10 cellular contexts compared by ENCODE assay signal in the genomic region with DNA sequence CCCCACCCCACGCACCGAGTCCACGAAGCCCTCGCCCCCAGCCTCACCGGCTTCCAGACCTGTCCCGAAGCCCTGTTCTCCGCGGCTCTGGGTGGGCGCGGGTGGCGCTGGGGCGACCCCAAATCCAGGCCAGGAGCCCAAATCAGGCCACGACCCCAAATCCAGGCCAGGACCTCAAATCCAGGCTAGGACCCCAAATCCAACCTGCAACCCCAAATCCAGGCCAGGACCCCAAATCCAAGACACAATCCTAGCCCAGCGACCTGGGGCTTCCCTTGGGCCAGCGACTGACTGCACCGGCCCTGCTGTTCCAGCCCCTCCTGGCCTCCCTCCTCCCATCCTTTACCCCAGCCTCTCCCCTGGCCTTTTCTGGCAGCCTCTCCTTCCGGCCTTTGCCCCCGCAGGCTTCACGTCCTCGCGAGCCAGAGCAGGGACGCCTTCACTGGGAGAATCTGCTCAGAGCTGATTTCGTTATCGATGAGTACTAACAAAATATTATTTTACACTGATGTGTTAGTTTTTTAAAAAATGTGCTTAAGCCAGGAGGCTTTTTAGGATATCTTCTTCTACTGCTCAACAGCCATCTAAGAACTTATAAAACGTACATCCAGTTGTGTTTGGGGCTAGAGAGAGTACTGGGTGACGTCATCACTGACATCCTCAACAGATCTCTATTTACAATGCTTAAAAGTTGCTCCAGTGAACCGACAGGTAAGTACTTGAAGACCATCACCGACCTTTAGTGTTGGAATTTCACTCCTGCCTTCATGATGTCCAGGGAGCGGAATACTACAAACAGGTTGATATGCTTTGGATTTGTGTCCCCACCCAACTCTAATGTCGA. TPM values are rescaled to one million over a fixed set of nuclear protein-coding genes. Genes with fewer than 3 reads are reported as not detected.
A peak's percentile ranks its signal among the peaks of the same experiment; 100 is the strongest.
DNase-seq lines count a peak whose midpoint lies in the region; ATAC-seq, FAIRE-seq and TF ChIP-seq lines count a peak whose summit lies in the region.
"Had no signal": no experiment of that assay in that cellular context is flagged by ENCODE, and none has a peak within 500 bp of the region (broad histone marks: within the 10 kb centered on the region; RNA-seq: fewer than 3 reads in every experiment).

No MANE protein-coding gene starts in this region.

- no peaks in the 10 kb centered on the region for H4K20me1 ChIP-seq in endothelial cell of umbilical vein (replicated peaks; ENCODE audit: control insufficient read depth, extremely low read depth, insufficient read depth, low read length)

- H3K27me3 Mint-ChIP-seq in nephron (ENCODE audit: low read depth) = peaks cover 68% of the 10 kb centered on the region
- H3K27me3 Mint-ChIP-seq in stimulated activated naive B cell treated with anti-CD40 and anti-IgM and Interleukin-4, amounts not matched to agents 10 μg/mL and 1 μg/mL and 100 μg/mL, for 72 hours = peaks cover 50 to 77% of the 10 kb centered on the region in 2 donors

- TF ChIP-seq CTCF in left ventricle myocardium inferior (IDR thresholded peaks at IDR 0.05; ENCODE audit: borderline replicate concordance) (no peak), endothelial cell of umbilical vein (IDR thresholded peaks at IDR 0.05; ENCODE audit: extremely low read depth in 1 of 2, insufficient read depth in 1 of 2, low read depth in 1 of 2, low read length in 2 of 2) (no peak), nephron (IDR thresholded peaks at IDR 0.05; ENCODE audit: unreplicated experiment in 3 of 3) (no peak), GM20000 (IDR thresholded peaks at IDR 0.05; ENCODE audit: extremely low read depth, missing control alignments) (no peak)

- H3K9me3 ChIP-seq in left ventricle myocardium inferior (replicated peaks) (no peaks in the 10 kb centered on the region), endothelial cell of umbilical vein (replicated peaks; ENCODE audit: control insufficient read depth, insufficient read depth, low read length) (no peaks in the 10 kb centered on the region)

- H3K4me3 ChIP-seq in left ventricle myocardium inferior = peak overlapping the region; percentile 63
- H3K4me3 ChIP-seq in endothelial cell of umbilical vein (replicated peaks in 1 of 3; ENCODE audit: insufficient read depth in 1 of 3, low read depth in 1 of 3, low read length in 3 of 3) = no peak overlapping the region

- POLR2A ChIA-PET in endothelial cell of umbilical vein (lab: Charles Lee) = no interaction called here

- TF ChIP-seq POLR2A in endothelial cell of umbilical vein (IDR thresholded peaks at IDR 0.05; ENCODE audit: low read depth, low read length) = no peak

- no peak overlapping the region for H2AFZ ChIP-seq in endothelial cell of umbilical vein (ENCODE audit: low read depth, low read length)

- H3K27me3 ChIP-seq in left ventricle myocardium inferior (ENCODE audit: low read depth) (peaks cover 39% of the 10 kb centered on the region), endothelial cell of umbilical vein (ENCODE audit: control insufficient read depth in 2 of 2, insufficient read depth in 2 of 2, low read length in 2 of 2) (peaks cover 2 to 10% of the 10 kb centered on the region in 2 experiments)

- intact Hi-C loops in left ventricle myocardium inferior (cut with micrococcal nuclease) = no loop called here
- intact Hi-C loops in left cardiac atrium (cut with DNase I) = loop anchor here (10.0 kb wide), 3 partner anchors 67 to 237 kb away; no protein-coding TSS in a partner anchor
- intact Hi-C loops in endothelial cell of umbilical vein (cut with micrococcal nuclease) = no loop called here

- no peak overlapping the region for H3K27ac Mint-ChIP-seq in nephron
- no peak overlapping the region for H3K27ac Mint-ChIP-seq in stimulated activated naive B cell treated with anti-CD40 and anti-IgM and Interleukin-4, amounts not matched to agents 10 μg/mL and 1 μg/mL and 100 μg/mL, for 72 hours
- H3K27ac Mint-ChIP-seq: brain had no signal

- no peaks in the 10 kb centered on the region for H3K79me2 ChIP-seq in endothelial cell of umbilical vein (ENCODE audit: control insufficient read depth, insufficient read depth, low read length)

- dilution Hi-C loops in endothelial cell of umbilical vein (cut with MboI; ENCODE audit: extremely low pct_ligation_motif_present, low sequenced_read_pairs) = no loop called here

- no peak overlapping the region for H3K27ac ChIP-seq in left ventricle myocardium inferior (replicated peaks)
- H3K27ac ChIP-seq in endothelial cell of umbilical vein (ENCODE audit: insufficient read depth, low read depth, low read length) = no peak overlapping the region

- H3K9me1 ChIP-seq in endothelial cell of umbilical vein (replicated peaks; ENCODE audit: control insufficient read depth, extremely low read depth, insufficient read depth, low read length) = no peaks in the 10 kb centered on the region

- peak overlapping the region; percentile 57 to 76 (median 70) for H3K4me3 Mint-ChIP-seq in nephron
- peak overlapping the region in 1 of 2 donors; percentile 64 for H3K4me3 Mint-ChIP-seq in stimulated activated naive B cell treated with anti-CD40 and anti-IgM and Interleukin-4, amounts not matched to agents 10 μg/mL and 1 μg/mL and 100 μg/mL, for 72 hours

- peak overlapping the region; percentile 77 for H3K4me2 ChIP-seq in endothelial cell of umbilical vein (ENCODE audit: insufficient read depth, low read length)

- FAIRE-seq in endothelial cell of umbilical vein (lab: Jason Lieb, UNC) = no peak
- FAIRE-seq: GM18507 had no signal

- H3K4me1 Mint-ChIP-seq in nephron = peaks cover 8% of the 10 kb centered on the region
- peaks cover 5 to 23% of the 10 kb centered on the region in 2 donors for H3K4me1 Mint-ChIP-seq in stimulated activated naive B cell treated with anti-CD40 and anti-IgM and Interleukin-4, amounts not matched to agents 10 μg/mL and 1 μg/mL and 100 μg/mL, for 72 hours

- no peaks in the 10 kb centered on the region for H3K9me3 Mint-ChIP-seq in nephron
- no peaks in the 10 kb centered on the region for H3K9me3 Mint-ChIP-seq in stimulated activated naive B cell treated with anti-CD40 and anti-IgM and Interleukin-4, amounts not matched to agents 10 μg/mL and 1 μg/mL and 100 μg/mL, for 72 hours

- H3K4me1 ChIP-seq in left ventricle myocardium inferior (peaks cover 15% of the 10 kb centered on the region), endothelial cell of umbilical vein (ENCODE audit: control insufficient read depth, extremely low read depth, insufficient read depth, low read length) (peaks cover 4% of the 10 kb centered on the region)

- H3K9ac ChIP-seq in endothelial cell of umbilical vein (replicated peaks; ENCODE audit: extremely low read depth, insufficient read depth, low read length) = no peak overlapping the region

- no TSS peak for BruUV-seq in endothelial cell of umbilical vein (replicated peaks; lab: Mats Ljungman, UMichigan)

- H3K36me3 Mint-ChIP-seq in nephron (ENCODE audit: low read depth) = no peaks in the 10 kb centered on the region
- peaks cover 0 to under 1% of the 10 kb centered on the region in 2 donors for H3K36me3 Mint-ChIP-seq in stimulated activated naive B cell treated with anti-CD40 and anti-IgM and Interleukin-4, amounts not matched to agents 10 μg/mL and 1 μg/mL and 100 μg/mL, for 72 hours
- H3K36me3 Mint-ChIP-seq: brain had no signal

- CTCF ChIA-PET in endothelial cell of umbilical vein (lab: Charles Lee) = interaction anchor here (1.1 to 1.7 kb wide), 4 partner anchors 21 to 213 kb away, joined by 3 to 7 read pairs (median 4); no protein-coding TSS in a partner anchor

- H3K36me3 ChIP-seq in left ventricle myocardium inferior (no peaks in the 10 kb centered on the region), endothelial cell of umbilical vein (ENCODE audit: control insufficient read depth in 2 of 2, extremely low read depth in 1 of 2, insufficient read depth in 2 of 2, low read length in 2 of 2) (no peaks in the 10 kb centered on the region)

- ATAC-seq in left cardiac atrium = no peak
- ATAC-seq in stimulated activated naive B cell treated with anti-CD40 and anti-IgM and Interleukin-4, amounts not matched to agents 10 μg/mL and 1 μg/mL and 100 μg/mL, for 72 hours (replicated peaks) = no peak

- DNase-seq in left ventricle myocardium inferior = no peak
- no peak for DNase-seq in left cardiac atrium
- DNase-seq in endothelial cell of umbilical vein (ENCODE audit: low read depth, low spot score) = no peak
- DNase-seq in stimulated activated naive B cell treated with anti-CD40 and anti-IgM and Interleukin-4, amounts not matched to agents 10 μg/mL and 1 μg/mL and 100 μg/mL, for 72 hours = no peak
- DNase-seq in GOT3 (lab: John Stamatoyannopoulos, UW) = no peak
- no peak for DNase-seq in stimulated activated CD4-positive, alpha-beta T cell treated with anti-CD3 and anti-CD28 coated beads, Interleukin-4, amount 100 ng/mL, for 24 hours
- no peak for DNase-seq in GM20000 (ENCODE audit: low spot score)

TF ChIP-seq in endothelial cell of umbilical vein, 7 proteins besides CTCF, POLR2A, EP300 and RAD21 (continues in another document):
- no peak for TF ChIP-seq MYC (IDR thresholded peaks at IDR 0.05; ENCODE audit: low read depth, low read length)
- TF ChIP-seq, protein P1, sequence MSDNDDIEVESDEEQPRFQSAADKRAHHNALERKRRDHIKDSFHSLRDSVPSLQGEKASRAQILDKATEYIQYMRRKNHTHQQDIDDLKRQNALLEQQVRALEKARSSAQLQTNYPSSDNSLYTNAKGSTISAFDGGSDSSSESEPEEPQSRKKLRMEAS (IDR thresholded peaks at IDR 0.05; ENCODE audit: insufficient read depth, insufficient read length) = no peak

RNA-seq across cellular contexts. Expression of a gene that starts 34.7 kb away (rescaled TPM):
- 0.44 TPM for total RNA-seq in left ventricle myocardium inferior
- total RNA-seq in left cardiac atrium = 1 to 10 TPM in 1 of 2 donors, under 1 TPM in 1; 0.88 to 1.1 TPM
- 32.9 and 39.0 TPM in 2 replicates for total RNA-seq in endothelial cell of umbilical vein
- 14.9 and 17.4 TPM in 2 replicates for polyA plus RNA-seq in endothelial cell of umbilical vein
- polyA plus RNA-seq in endothelial cell of umbilical vein (2011; cell fraction: cytosol; rRNA removed) = 24.9 and 27.5 TPM in 2 replicates
- 22.6 and 26.0 TPM in 2 replicates for polyA plus RNA-seq in endothelial cell of umbilical vein (2011; cell fraction: nucleus; rRNA removed)
- 15.6 and 37.0 TPM in 2 replicates for polyA plus RNA-seq in endothelial cell of umbilical vein (2012)
- 20.8 and 24.2 TPM in 2 replicates for polyA minus RNA-seq in endothelial cell of umbilical vein
- 51.3 TPM for polyA minus RNA-seq in endothelial cell of umbilical vein (2011; cell fraction: cytosol; rRNA and poly(A)+ RNA removed)
- polyA minus RNA-seq in endothelial cell of umbilical vein (2011; cell fraction: nucleus; rRNA and poly(A)+ RNA removed) = 8.2 and 13.0 TPM in 2 replicates

RNA-seq across cellular contexts. Expression of a gene that starts 34.8 kb away (rescaled TPM):
- 23.6 TPM for total RNA-seq in left ventricle myocardium inferior
- total RNA-seq in left cardiac atrium = 10 to 100 TPM; 26.8 to 39.3 TPM
- 58.5 and 67.6 TPM in 2 replicates for total RNA-seq in endothelial cell of umbilical vein
- polyA plus RNA-seq in endothelial cell of umbilical vein = 14.7 and 17.6 TPM in 2 replicates
- polyA plus RNA-seq in endothelial cell of umbilical vein (2011; cell fraction: cytosol; rRNA removed) = 16.4 and 17.2 TPM in 2 replicates
- 75.4 and 76.8 TPM in 2 replicates for polyA plus RNA-seq in endothelial cell of umbilical vein (2011; cell fraction: nucleus; rRNA removed)
- 32.8 and 37.0 TPM in 2 replicates for polyA plus RNA-seq in endothelial cell of umbilical vein (2012)
- polyA minus RNA-seq in endothelial cell of umbilical vein = 24.6 and 29.8 TPM in 2 replicates
- polyA minus RNA-seq in endothelial cell of umbilical vein (2011; cell fraction: cytosol; rRNA and poly(A)+ RNA removed) = 27.5 TPM
- polyA minus RNA-seq in endothelial cell of umbilical vein (2011; cell fraction: nucleus; rRNA and poly(A)+ RNA removed) = 35.2 and 41.8 TPM in 2 replicates

Comparison
In these comparisons a context has a peak if more than half of its experiments do, and no peak if none do; other contexts are left out.
1. intact Hi-C loops: an anchor here in left cardiac atrium (10.0 kb wide); none called in left ventricle myocardium inferior and endothelial cell of umbilical vein.
2. RNA of a gene that starts 34.7 kb away (total RNA-seq): 32.9 to 39.0 TPM in endothelial cell of umbilical vein; 0.88 to 1.1 TPM in left cardiac atrium and 0.44 TPM in left ventricle myocardium inferior (single experiment); every median in the first group is over 10 times any median in the second.